20 cellular contexts compared by ENCODE assay signal in the genomic region with DNA sequence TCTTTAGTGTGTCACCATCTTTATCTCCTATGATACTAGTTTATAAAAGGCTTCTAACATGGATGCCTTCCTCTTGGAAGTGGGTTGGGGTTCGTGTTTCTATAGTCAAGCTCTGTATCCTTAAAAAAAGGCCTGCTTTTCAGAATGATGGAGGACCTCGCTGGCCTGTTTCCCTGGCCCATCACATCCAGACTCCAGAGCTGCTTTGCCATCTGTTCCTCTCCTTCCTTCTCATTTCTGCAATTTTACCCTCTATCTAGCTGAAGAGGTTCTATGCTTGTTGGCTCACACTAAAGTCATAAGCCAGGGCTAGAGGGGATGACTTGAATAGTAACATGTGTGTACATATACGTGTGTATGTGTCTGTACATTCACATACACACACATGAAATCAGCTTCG.
DNase-seq lines count a peak whose midpoint lies in the region; ATAC-seq and TF ChIP-seq lines count a peak whose summit lies in the region.
"Had no signal": no experiment of that assay in that cellular context is flagged by ENCODE, and none has a peak within 500 bp of the region (broad histone marks: within the 10 kb centered on the region; RNA-seq: fewer than 3 reads in every experiment).

No MANE protein-coding gene starts in this region.

- no peaks in the 10 kb centered on the region for H4K20me1 ChIP-seq in neural cell (ENCODE audit: insufficient read depth)
- H4K20me1 ChIP-seq: BLaER1 had no signal

- no peak for TF ChIP-seq CTCF in neural cell (IDR thresholded peaks at IDR 0.05; ENCODE audit: poor library complexity, severe bottlenecking)

- no peaks in the 10 kb centered on the region for H3K9me2 ChIP-seq in neural cell (ENCODE audit: insufficient read depth, low read length)

- H3K27ac ChIP-seq in neural cell (ENCODE audit: low read length) = peak overlapping the region; percentile 40
- H3K27ac ChIP-seq: BLaER1 had no signal

- in situ Hi-C loops in G401 (cut with HindIII; ENCODE audit: low sequenced_read_pairs) = no loop called here

- TF ChIP-seq RAD21 in neural cell (conservative IDR thresholded peaks at IDR 0.05) = no peak

- H3K79me2 ChIP-seq in neural cell (replicated peaks; ENCODE audit: insufficient read depth, low read length) = no peaks in the 10 kb centered on the region

- no peak overlapping the region for H3K4me3 ChIP-seq in neural cell (ENCODE audit: low read length)
- H3K4me3 ChIP-seq: BLaER1 had no signal

- H3K9ac ChIP-seq in neural cell (ENCODE audit: low read length) = no peak overlapping the region
- H3K9ac ChIP-seq: BLaER1 had no signal

- no peaks in the 10 kb centered on the region for H3K36me3 ChIP-seq in neural cell (ENCODE audit: insufficient read depth, low read length)
- H3K36me3 ChIP-seq: BE2C, BLaER1 had no signal

- intact Hi-C loops in sciatic nerve (cut with DNase I) = no loop called here

- H3K9me3 ChIP-seq in neural cell (ENCODE audit: low read length) = no peaks in the 10 kb centered on the region
- H3K9me3 ChIP-seq: BE2C, BLaER1 had no signal

- TF ChIP-seq EP300 in neural cell (conservative IDR thresholded peaks at IDR 0.05; ENCODE audit: poor library complexity, severe bottlenecking) = no peak

- ATAC-seq in sciatic nerve = no peak
- ATAC-seq in HG03139 (IDR thresholded peaks at IDR 0.05; ENCODE audit: unreplicated experiment) = no peak

- no peak overlapping the region for H3K4me2 ChIP-seq in neural cell (ENCODE audit: low read length)
- H3K4me2 ChIP-seq: BLaER1 had no signal

- no peaks in the 10 kb centered on the region for H3F3A ChIP-seq in neural cell (ENCODE audit: insufficient read depth, low read length, poor library complexity, severe bottlenecking)

- DNase-seq in G401 (ENCODE audit: low spot score) (peak; percentile 92), cerebellar cortex (ENCODE audit: low spot score) (peak; percentile 89), sciatic nerve (ENCODE audit: low spot score) (no peak)
- DNase-seq: 8988T; ACHN; BE2C; CD4-positive, alpha-beta memory T cell; CD4-positive, CD25-positive, alpha-beta regulatory T cell; CD8-positive, alpha-beta memory T cell; COR-L47; DMS 273 treated with DMSO at 0.1 percent for 48 hours; DMS153; DMS53; DMS79; DND-41; EL; GF-D8 had no signal

- H2AFZ ChIP-seq in neural cell (ENCODE audit: low read depth, low read length) = no peak overlapping the region

- H3K27me3 ChIP-seq in neural cell (ENCODE audit: insufficient read depth, low read depth, low read length) = no peaks in the 10 kb centered on the region
- H3K27me3 ChIP-seq: BE2C, BLaER1 had no signal

TF ChIP-seq in neural cell, 6 proteins besides CTCF, POLR2A, EP300 and RAD21:
- TF ChIP-seq, protein P1, sequence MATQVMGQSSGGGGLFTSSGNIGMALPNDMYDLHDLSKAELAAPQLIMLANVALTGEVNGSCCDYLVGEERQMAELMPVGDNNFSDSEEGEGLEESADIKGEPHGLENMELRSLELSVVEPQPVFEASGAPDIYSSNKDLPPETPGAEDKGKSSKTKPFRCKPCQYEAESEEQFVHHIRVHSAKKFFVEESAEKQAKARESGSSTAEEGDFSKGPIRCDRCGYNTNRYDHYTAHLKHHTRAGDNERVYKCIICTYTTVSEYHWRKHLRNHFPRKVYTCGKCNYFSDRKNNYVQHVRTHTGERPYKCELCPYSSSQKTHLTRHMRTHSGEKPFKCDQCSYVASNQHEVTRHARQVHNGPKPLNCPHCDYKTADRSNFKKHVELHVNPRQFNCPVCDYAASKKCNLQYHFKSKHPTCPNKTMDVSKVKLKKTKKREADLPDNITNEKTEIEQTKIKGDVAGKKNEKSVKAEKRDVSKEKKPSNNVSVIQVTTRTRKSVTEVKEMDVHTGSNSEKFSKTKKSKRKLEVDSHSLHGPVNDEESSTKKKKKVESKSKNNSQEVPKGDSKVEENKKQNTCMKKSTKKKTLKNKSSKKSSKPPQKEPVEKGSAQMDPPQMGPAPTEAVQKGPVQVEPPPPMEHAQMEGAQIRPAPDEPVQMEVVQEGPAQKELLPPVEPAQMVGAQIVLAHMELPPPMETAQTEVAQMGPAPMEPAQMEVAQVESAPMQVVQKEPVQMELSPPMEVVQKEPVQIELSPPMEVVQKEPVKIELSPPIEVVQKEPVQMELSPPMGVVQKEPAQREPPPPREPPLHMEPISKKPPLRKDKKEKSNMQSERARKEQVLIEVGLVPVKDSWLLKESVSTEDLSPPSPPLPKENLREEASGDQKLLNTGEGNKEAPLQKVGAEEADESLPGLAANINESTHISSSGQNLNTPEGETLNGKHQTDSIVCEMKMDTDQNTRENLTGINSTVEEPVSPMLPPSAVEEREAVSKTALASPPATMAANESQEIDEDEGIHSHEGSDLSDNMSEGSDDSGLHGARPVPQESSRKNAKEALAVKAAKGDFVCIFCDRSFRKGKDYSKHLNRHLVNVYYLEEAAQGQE (IDR thresholded peaks at IDR 0.05; ENCODE audit: borderline replicate concordance) = no peak
- no peak for TF ChIP-seq EZH2 (IDR thresholded peaks at IDR 0.05; ENCODE audit: borderline replicate concordance, insufficient read depth, low read length, poor library complexity, severe bottlenecking)
- no peak for TF ChIP-seq POLR2AphosphoS5 (IDR thresholded peaks at IDR 0.05)
- TF ChIP-seq SMC3 (conservative IDR thresholded peaks at IDR 0.05; ENCODE audit: poor library complexity) = no peak
- TF ChIP-seq TAF1 (IDR thresholded peaks at IDR 0.05; ENCODE audit: low read depth) = no peak
- TF ChIP-seq MXI1 (conservative IDR thresholded peaks at IDR 0.05; ENCODE audit: poor library complexity, severe bottlenecking) = no peak
TF ChIP-seq in neural cell: peak in this region for 0.
